ENCODE assay signal across 8 cellular contexts in genomic region chr12:53053223-53054111, GRCh38. TPM values are rescaled to one million over a fixed set of nuclear protein-coding genes. Genes with fewer than 3 reads are reported as not detected.
DNase-seq lines count a peak whose midpoint lies in the region; ATAC-seq and TF ChIP-seq lines count a peak whose summit lies in the region.

No MANE protein-coding gene starts in this region.

- peaks cover 29% of the 10 kb centered on the region for H3K79me2 ChIP-seq in SK-N-SH (ENCODE audit: insufficient read depth)

- H3K27ac ChIP-seq in SK-N-SH (ENCODE audit: low read depth in 2 of 2, low read length in 1 of 2) (peak overlapping the region; percentile 35 to 84; a peak in 3 of 4 replicates), angular gyrus (ENCODE audit: low read depth, low read length) (peak overlapping the region; percentile 94), right cardiac atrium (ENCODE audit: low read length) (peak overlapping the region; percentile 93), psoas muscle (peak overlapping the region; percentile 97)

- peak overlapping the region; percentile 99 for H3K4me2 ChIP-seq in SK-N-SH

- peak in 10 of 14 donors; percentile 35 to 76 (median 62) for DNase-seq in C1 segment of cervical spinal cord (lab: John Stamatoyannopoulos, UW)
- no peak for DNase-seq in SK-N-SH
- DNase-seq in right cardiac atrium: peak; percentile 65 to 84 (median 83)
- peak in 1 of 2 donors; percentile 77 for DNase-seq in psoas muscle
- no peak for DNase-seq in KG1 (lab: John Stamatoyannopoulos, UW)
- no peak for DNase-seq in cortex of kidney (lab: John Stamatoyannopoulos, UW)

- POLR2A ChIA-PET in SK-N-SH (lab: Yijun Ruan, JAX): interaction anchor here (0.6 to 2.1 kb wide), 7 partner anchors 15 to 1611 kb away, joined by 3 to 9 read pairs (median 4); partner anchors contain the start of genes EIF4B and SPRYD3

- CTCF ChIA-PET in SK-N-SH (lab: Yijun Ruan, JAX): interaction anchor here (0.7 to 13.8 kb wide), 12 partner anchors 9 to 269 kb away, joined by 3 to 182 read pairs (median 5); partner anchors contain the start of gene IGFBP6

- H3K4me3 ChIP-seq in SK-N-SH (ENCODE audit: low read depth in 2 of 2, low read length in 1 of 2) (peak overlapping the region; percentile 66), right cardiac atrium (ENCODE audit: low read length) (peak overlapping the region; percentile 7), psoas muscle (peak overlapping the region; percentile 86)

- H3F3A ChIP-seq in SK-N-SH (replicated peaks; ENCODE audit: insufficient read depth): peaks cover 27% of the 10 kb centered on the region

- WGBS in SK-N-SH (ENCODE audit: low lambda C conversion rate): 38% methylated on average over 11 of the region's 16 CpGs
- WGBS in right cardiac atrium: 37% methylated on average over 16 of the region's 16 CpGs
- 29 to 38% (median 33%) methylated on average over 15 to 16 of the region's 16 CpGs for WGBS in psoas muscle, 3 donors

- TF ChIP-seq CTCF in SK-N-SH (IDR thresholded peaks at IDR 0.05): peak; percentile 75
- TF ChIP-seq CTCF in psoas muscle (IDR thresholded peaks at IDR 0.05): peak; percentile 58

- H3K9me3 ChIP-seq in SK-N-SH: no peaks in the 10 kb centered on the region
- no peaks in the 10 kb centered on the region for H3K9me3 ChIP-seq in right cardiac atrium (ENCODE audit: control insufficient read depth, low read length)
- H3K9me3 ChIP-seq in psoas muscle: no peaks in the 10 kb centered on the region

- H3K36me3 ChIP-seq in SK-N-SH (replicated peaks in 1 of 2; ENCODE audit: control insufficient read depth in 1 of 2, insufficient read depth in 2 of 2, low read length in 1 of 2) (peaks cover 8 to 22% of the 10 kb centered on the region in 2 experiments), psoas muscle (ENCODE audit: insufficient read depth in 1 of 2, low read depth in 1 of 2) (peaks cover 0 to 39% of the 10 kb centered on the region in 2 donors)

- H3K4me1 ChIP-seq in SK-N-SH (ENCODE audit: control insufficient read depth in 1 of 2, insufficient read depth in 2 of 2, low read depth in 1 of 2, low read length in 1 of 2) (peaks cover 32 to 54% of the 10 kb centered on the region in 2 experiments), right cardiac atrium (ENCODE audit: control insufficient read depth, insufficient read depth, low read length) (peaks cover 8% of the 10 kb centered on the region), psoas muscle (peaks cover 52% of the 10 kb centered on the region)

- TF ChIP-seq EP300 in SK-N-SH (IDR thresholded peaks at IDR 0.05; ENCODE audit: borderline replicate concordance in 1 of 2, low read depth in 1 of 2, low read length in 1 of 2): no peak

- intact Hi-C loops in right cardiac atrium (cut with DNase I) (no loop called here), psoas muscle (cut with DNase I) (no loop called here)

- peak overlapping the region; percentile 13; the same call in 1 of the 2 replicates for H3K9ac ChIP-seq in SK-N-SH

- no peak for TF ChIP-seq RAD21 in SK-N-SH (IDR thresholded peaks at IDR 0.05; ENCODE audit: low read length)

- H3K27me3 ChIP-seq in SK-N-SH (ENCODE audit: insufficient read depth): no peaks in the 10 kb centered on the region
- H3K27me3 ChIP-seq in right cardiac atrium (ENCODE audit: control insufficient read depth, insufficient read depth): no peaks in the 10 kb centered on the region
- H3K27me3 ChIP-seq in psoas muscle (ENCODE audit: insufficient read depth in 3 of 3, low read length in 2 of 3): no peaks in the 10 kb centered on the region

- ATAC-seq in HG03521 (IDR thresholded peaks at IDR 0.05; ENCODE audit: unreplicated experiment) (peak; percentile 5), right cardiac atrium (peak; percentile 1 to 10), psoas muscle (peak; percentile 12 to 38 (median 20))

- no peak overlapping the region for H2AFZ ChIP-seq in SK-N-SH (ENCODE audit: low read depth)

- H3K9me2 ChIP-seq in SK-N-SH: no peaks in the 10 kb centered on the region

- H4K20me1 ChIP-seq in SK-N-SH (ENCODE audit: insufficient read depth): no peaks in the 10 kb centered on the region

TF ChIP-seq in SK-N-SH, 30 proteins besides CTCF, POLR2A, EP300 and RAD21:
- peak; percentile 12; the same call in 1 of the 2 replicates for TF ChIP-seq SIN3A (IDR thresholded peaks at IDR 0.05; ENCODE audit: borderline replicate concordance, low read depth, low read length)
- TF ChIP-seq NFIC (IDR thresholded peaks at IDR 0.05; ENCODE audit: borderline replicate concordance): no peak

RNA-seq across cellular contexts. Expression of gene TNS2, which starts 3.6 kb away (rescaled TPM):
- polyA plus RNA-seq in SK-N-SH (2012; rRNA removed) (32.7 and 50.0 TPM in 2 replicates), right cardiac atrium (155 TPM), psoas muscle (10 to 100 TPM; 37.7 to 48.9 (median 47.1) TPM)
- 9.6 and 17.3 TPM in 2 replicates for polyA plus RNA-seq in SK-N-SH (2012; cell fraction: cytosol; rRNA removed)
- polyA plus RNA-seq in SK-N-SH (2012; cell fraction: nucleus; rRNA removed): 225 and 321 TPM in 2 replicates
- total RNA-seq in right cardiac atrium (100 to 1,000 TPM; 104 to 145 (median 116) TPM), psoas muscle (100 to 1,000 TPM in 1 of 4 donors, 10 to 100 TPM in 3; 39.4 to 132 (median 70.7) TPM)

RNA-seq across cellular contexts. Expression of gene SPRYD3, which starts 25.7 kb away (rescaled TPM):
- polyA plus RNA-seq in SK-N-SH (2012; rRNA removed): 20.3 and 25.8 TPM in 2 replicates
- 14.7 and 19.4 TPM in 2 replicates for polyA plus RNA-seq in SK-N-SH (2012; cell fraction: cytosol; rRNA removed)
- polyA plus RNA-seq in SK-N-SH (2012; cell fraction: nucleus; rRNA removed): 20.4 and 23.9 TPM in 2 replicates
- 10 to 100 TPM; 40.8 to 59.6 (median 47.1) TPM for total RNA-seq in right cardiac atrium
- 29.4 TPM for polyA plus RNA-seq in right cardiac atrium
- 10 to 100 TPM; 19.7 to 22.6 (median 21.7) TPM for total RNA-seq in psoas muscle
- 10 to 100 TPM; 16.5 to 49.1 (median 34.2) TPM for polyA plus RNA-seq in psoas muscle

RNA-seq across cellular contexts. Expression of gene IGFBP6, which starts 44.0 kb away (rescaled TPM):
- polyA plus RNA-seq in SK-N-SH (2012; rRNA removed) (290 and 570 TPM in 2 replicates), right cardiac atrium (130 TPM), psoas muscle (10 to 100 TPM; 23.9 to 27.0 (median 25.5) TPM)
- polyA plus RNA-seq in SK-N-SH (2012; cell fraction: cytosol; rRNA removed): 204 and 327 TPM in 2 replicates
- polyA plus RNA-seq in SK-N-SH (2012; cell fraction: nucleus; rRNA removed): 223 and 345 TPM in 2 replicates
- total RNA-seq in right cardiac atrium (100 to 1,000 TPM in 3 of 4 donors, 10 to 100 TPM in 1; 49.7 to 178 (median 146) TPM), psoas muscle (10 to 100 TPM in 3 of 4 donors, 1 to 10 TPM in 1; 6.4 to 21.3 (median 18.1) TPM)

RNA-seq across cellular contexts. Expression of gene EIF4B, which starts 47.2 kb away (rescaled TPM):
- polyA plus RNA-seq in SK-N-SH (2012; rRNA removed) (267 and 292 TPM in 2 replicates), right cardiac atrium (65.5 TPM), psoas muscle (100 to 1,000 TPM; 150 to 304 (median 207) TPM)
- 346 and 371 TPM in 2 replicates for polyA plus RNA-seq in SK-N-SH (2012; cell fraction: cytosol; rRNA removed)
- polyA plus RNA-seq in SK-N-SH (2012; cell fraction: nucleus; rRNA removed): 127 and 164 TPM in 2 replicates
- total RNA-seq in right cardiac atrium (100 to 1,000 TPM; 391 to 552 (median 433) TPM), psoas muscle (100 to 1,000 TPM; 565 to 669 (median 617) TPM)

RNA-seq across cellular contexts. Expression of gene SOAT2, which starts 49.8 kb away (rescaled TPM):
- 0.13 and 0.18 TPM in 2 replicates for polyA plus RNA-seq in SK-N-SH (2012; rRNA removed)
- polyA plus RNA-seq in SK-N-SH (2012; cell fraction: cytosol; rRNA removed): 0.04 and 0.06 TPM in 2 replicates
- 0.40 and 0.58 TPM in 2 replicates for polyA plus RNA-seq in SK-N-SH (2012; cell fraction: nucleus; rRNA removed)
- under 1 TPM in 2 of 4 donors, not detected in 2; 0.17 to 0.18 TPM for total RNA-seq in right cardiac atrium
- 0.07 TPM for polyA plus RNA-seq in right cardiac atrium
- not detected for total RNA-seq in psoas muscle
- under 1 TPM; 0.05 to 0.07 (median 0.07) TPM for polyA plus RNA-seq in psoas muscle

Comparison
In these comparisons a context has a peak if more than half of its experiments do, and no peak if none do; other contexts are left out.
1. DNase-seq: peak in C1 segment of cervical spinal cord (10 of 14) and right cardiac atrium (3 of 3); none in SK-N-SH (single experiment), KG1 (single experiment) and cortex of kidney (single experiment).
2. H3K4me3 ChIP-seq: peak in every context shown above with its lines; median percentile 86 in psoas muscle; 66 in SK-N-SH; 7 in right cardiac atrium.
3. Peak in every context shown above with its lines, with median percentiles within 50 percentile points of each other: ATAC-seq and H3K27ac ChIP-seq.